In genomic region chr19:46404039-46404883, GRCh38 we compare ENCODE assay signal across 8 cellular contexts. TPM values are rescaled to one million over a fixed set of nuclear protein-coding genes. Genes with fewer than 3 reads are reported as not detected.
DNase-seq lines count a peak whose midpoint lies in the region; ATAC-seq, FAIRE-seq and TF ChIP-seq lines count a peak whose summit lies in the region.

No MANE protein-coding gene starts in this region.

- H3K4me3 Mint-ChIP-seq in HFFc6, result peak overlapping the region; percentile 87

- peak overlapping the region; percentile 89 for H3K4me2 ChIP-seq in A549

- peaks cover 42% of the 10 kb centered on the region for H3K27me3 ChIP-seq in suprapubic skin

- peaks cover 35% of the 10 kb centered on the region for H3K4me1 Mint-ChIP-seq in HFFc6 (ENCODE audit: low read depth)

- peaks cover 16% of the 10 kb centered on the region for H3K27me3 Mint-ChIP-seq in HFFc6 (ENCODE audit: insufficient read depth)

- ATAC-seq in A549, result peak; percentile 89 to 90
- ATAC-seq in left lobe of liver, result peak; percentile 88
- ATAC-seq in GM19035 (IDR thresholded peaks at IDR 0.05; ENCODE audit: unreplicated experiment), result no peak
- no peak for ATAC-seq in HG03565 (IDR thresholded peaks at IDR 0.05; ENCODE audit: unreplicated experiment)

- POLR2A ChIA-PET in A549 (lab: Yijun Ruan, JAX), result interaction anchor here (1.4 kb wide), 1 partner anchor 83 kb away, joined by 3 read pairs; no protein-coding TSS in a partner anchor

- H3K9me3 Mint-ChIP-seq in HFFc6, result no peaks in the 10 kb centered on the region

- peak in 1 of 2 experiments; percentile 41; a peak in 4 of 5 replicates for TF ChIP-seq RAD21 in A549 (conservative IDR thresholded peaks at IDR 0.05 in 1 of 2, IDR thresholded peaks at IDR 0.05 in 1 of 2)

- TF ChIP-seq EP300 in A549 (IDR thresholded peaks at IDR 0.05), result no peak
- no peak for TF ChIP-seq EP300 in suprapubic skin (IDR thresholded peaks at IDR 0.05)

- H3K27ac Mint-ChIP-seq in HFFc6, result peak overlapping the region; percentile 64

- DNase-seq in A549 (ENCODE audit: low read depth in 1 of 2, low spot score in 1 of 2), result peak; percentile 80 to 93
- DNase-seq in HFFc6, result no peak
- peak; percentile 66 for DNase-seq in cerebellar cortex (ENCODE audit: low spot score)
- DNase-seq in left lobe of liver (ENCODE audit: low spot score), result peak; percentile 81
- no peak for DNase-seq in suprapubic skin (ENCODE audit: low spot score in 2 of 2)
- no peak for DNase-seq in NCI-H69 (lab: John Stamatoyannopoulos, UW)

- H3K4me1 ChIP-seq in A549 (no peaks in the 10 kb centered on the region), suprapubic skin (peaks cover 27% of the 10 kb centered on the region)

- H3K9me3 ChIP-seq in A549 (no peaks in the 10 kb centered on the region), suprapubic skin (no peaks in the 10 kb centered on the region)

- H3K36me3 Mint-ChIP-seq in HFFc6 (ENCODE audit: low read depth), result no peaks in the 10 kb centered on the region

- H3K27ac ChIP-seq in A549 (peak overlapping the region; percentile 90 to 92), suprapubic skin (peak overlapping the region; percentile 31)

- TF ChIP-seq POLR2A in A549 (IDR thresholded peaks at IDR 0.05; ENCODE audit: low read length) (peak; percentile 78; the same call in 1 of the 2 replicates), suprapubic skin (IDR thresholded peaks at IDR 0.05) (no peak)

- H3K36me3 ChIP-seq in suprapubic skin, result no peaks in the 10 kb centered on the region

- peak overlapping the region; percentile 53 for H3K4me3 ChIP-seq in A549
- H3K4me3 ChIP-seq in suprapubic skin, result peak overlapping the region; percentile 41

- 10% methylated on average over 37 of the region's 42 CpGs for WGBS in A549 (ENCODE audit: missing lambda C conversion rate)
- 7% methylated on average over 39 of the region's 42 CpGs for WGBS in suprapubic skin

- CTCF ChIA-PET in A549 (lab: Yijun Ruan, JAX), result interaction anchor here (1.0 to 22.6 kb wide), 34 partner anchors 7 to 326 kb away, joined by 3 to 501 read pairs (median 10); partner anchors contain the start of genes CCDC8, PNMA8A and PNMA8B

- peak; percentile 32 for FAIRE-seq in A549 (lab: Jason Lieb, UNC)

- TF ChIP-seq CTCF in A549 (IDR thresholded peaks at IDR 0.05) (peak; percentile 32; the same call in 2 of the 3 replicates), HFFc6 (IDR thresholded peaks at IDR 0.05) (peak; percentile 69), suprapubic skin (IDR thresholded peaks at IDR 0.05) (no peak)

TF ChIP-seq in A549, 52 proteins besides CTCF, POLR2A, EP300 and RAD21:
- TF ChIP-seq RFX5 (IDR thresholded peaks at IDR 0.05) (no peak), RCOR1 (IDR thresholded peaks at IDR 0.05; ENCODE audit: low read depth, low read length) (no peak), MAX (IDR thresholded peaks at IDR 0.05) (peak; percentile 68), MAZ (IDR thresholded peaks at IDR 0.05; ENCODE audit: borderline replicate concordance, low read depth, low read length) (0 out of 2 replicates have a peak, but pooled peaks have one; percentile 31), FOSL2 (IDR thresholded peaks at IDR 0.05) (no peak), FOSL2 (CRISPR knock-in tag; IDR thresholded peaks at IDR 0.05) (no peak), TFCP2L1 (CRISPR knock-in tag; IDR thresholded peaks at IDR 0.05) (no peak), HOXA7 (CRISPR knock-in tag; IDR thresholded peaks at IDR 0.05) (no peak), MYC (IDR thresholded peaks at IDR 0.05; ENCODE audit: borderline replicate concordance, low read length) (0 out of 2 replicates have a peak, but pooled peaks have one; percentile 38), BCL3 (IDR thresholded peaks at IDR 0.05) (peak; percentile 43; the same call in 1 of the 3 replicates), JUN (IDR thresholded peaks at IDR 0.05) (peak in 1 of 2 experiments; percentile 60; a peak in 2 of 5 replicates)
- TF ChIP-seq, protein P1, sequence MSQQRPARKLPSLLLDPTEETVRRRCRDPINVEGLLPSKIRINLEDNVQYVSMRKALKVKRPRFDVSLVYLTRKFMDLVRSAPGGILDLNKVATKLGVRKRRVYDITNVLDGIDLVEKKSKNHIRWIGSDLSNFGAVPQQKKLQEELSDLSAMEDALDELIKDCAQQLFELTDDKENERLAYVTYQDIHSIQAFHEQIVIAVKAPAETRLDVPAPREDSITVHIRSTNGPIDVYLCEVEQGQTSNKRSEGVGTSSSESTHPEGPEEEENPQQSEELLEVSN (IDR thresholded peaks at IDR 0.05; ENCODE audit: borderline replicate concordance, low read depth), result peak; percentile 76

RNA-seq across cellular contexts. Expression of gene CCDC8, which starts 9.1 kb away (rescaled TPM):
- polyA plus RNA-seq in A549 (2011; rRNA removed) (0.04 TPM in 1 of 2 replicates, not detected in the other), A549 (2017; fragmentation: RNase III; extraction: RNeasy Plus Mini Kit Qiagen cat#74134 plus additional on column Dnase treatment) (0.03 to 0.08 TPM in 2 of 3 replicates, not detected in the other)
- 0.01 TPM in 1 of 2 replicates, not detected in the other for polyA plus RNA-seq in A549 (2012; cell fraction: cytosol; rRNA removed)
- polyA plus RNA-seq in A549 (2012; cell fraction: nucleus; rRNA removed), result 0.04 and 0.05 TPM in 2 replicates
- not detected in 2 replicates for polyA minus RNA-seq in A549 (2011; rRNA and poly(A)+ RNA removed)
- total RNA-seq in HFFc6 (2021; fragmentation: NEBNext Ultra II Directional; extraction: Animal tissue kit (Norgen Biotek cat#: 25700)), result 10 to 100 TPM in 4 of 6 experiments, 1 to 10 TPM in 2; 6.3 to 10.6 (median 10.2) TPM
- total RNA-seq in left lobe of liver (0.55 TPM), suprapubic skin (1 to 10 TPM; 1.6 to 6.5 (median 3.3) TPM)

RNA-seq across cellular contexts. Expression of gene PNMA8C, which starts 24.5 kb away (rescaled TPM):
- 0.01 TPM in 1 of 2 replicates, not detected in the other for polyA plus RNA-seq in A549 (2011; rRNA removed)
- polyA plus RNA-seq in A549 (2012; cell fraction: cytosol; rRNA removed), result 0.01 TPM in 2 replicates
- polyA plus RNA-seq in A549 (2012; cell fraction: nucleus; rRNA removed), result 0.04 TPM in 2 replicates
- polyA plus RNA-seq in A549 (2017; fragmentation: RNase III; extraction: RNeasy Plus Mini Kit Qiagen cat#74134 plus additional on column Dnase treatment), result not detected in 3 replicates
- 0.08 TPM in 1 of 2 replicates, not detected in the other for polyA minus RNA-seq in A549 (2011; rRNA and poly(A)+ RNA removed)
- total RNA-seq in HFFc6 (2021; fragmentation: NEBNext Ultra II Directional; extraction: Animal tissue kit (Norgen Biotek cat#: 25700)), result under 1 TPM in 3 of 6 experiments, not detected in 3; 0.05 to 0.09 (median 0.07) TPM
- not detected for total RNA-seq in left lobe of liver
- under 1 TPM in 1 of 4 donors, not detected in 3; 0.13 TPM for total RNA-seq in suprapubic skin

RNA-seq across cellular contexts. Expression of gene PPP5C, which starts 57.4 kb away (rescaled TPM):
- polyA plus RNA-seq in A549 (2011; rRNA removed), result 107 and 126 TPM in 2 replicates
- 209 and 213 TPM in 2 replicates for polyA plus RNA-seq in A549 (2012; cell fraction: cytosol; rRNA removed)
- polyA plus RNA-seq in A549 (2012; cell fraction: nucleus; rRNA removed), result 445 and 456 TPM in 2 replicates
- polyA plus RNA-seq in A549 (2017; fragmentation: RNase III; extraction: RNeasy Plus Mini Kit Qiagen cat#74134 plus additional on column Dnase treatment), result 93.5 to 99.8 TPM (median 94.2 TPM) in 3 replicates
- polyA minus RNA-seq in A549 (2011; rRNA and poly(A)+ RNA removed), result 118 and 135 TPM in 2 replicates
- total RNA-seq in HFFc6 (2021; fragmentation: NEBNext Ultra II Directional; extraction: Animal tissue kit (Norgen Biotek cat#: 25700)), result 10 to 100 TPM; 62.8 to 80.6 (median 76.3) TPM
- total RNA-seq in left lobe of liver, result 35.5 TPM
- 10 to 100 TPM; 38.2 to 66.0 (median 51.3) TPM for total RNA-seq in suprapubic skin

Comparison
In these comparisons a context has a peak if more than half of its experiments do, and no peak if none do; other contexts are left out.
1. ATAC-seq: peak in A549 (2 of 2) and left lobe of liver (single experiment); none in GM19035 (single experiment) and HG03565 (single experiment).
2. DNase-seq: peak in A549 (2 of 2), cerebellar cortex (single experiment) and left lobe of liver (single experiment); none in HFFc6 (single experiment), suprapubic skin (0 of 2) and NCI-H69 (single experiment).
3. CTCF ChIP-seq: peak in A549 (single experiment) and HFFc6 (single experiment); none in suprapubic skin (0 of 2).